ENCODE assay signal across 8 cellular contexts in the genomic region with DNA sequence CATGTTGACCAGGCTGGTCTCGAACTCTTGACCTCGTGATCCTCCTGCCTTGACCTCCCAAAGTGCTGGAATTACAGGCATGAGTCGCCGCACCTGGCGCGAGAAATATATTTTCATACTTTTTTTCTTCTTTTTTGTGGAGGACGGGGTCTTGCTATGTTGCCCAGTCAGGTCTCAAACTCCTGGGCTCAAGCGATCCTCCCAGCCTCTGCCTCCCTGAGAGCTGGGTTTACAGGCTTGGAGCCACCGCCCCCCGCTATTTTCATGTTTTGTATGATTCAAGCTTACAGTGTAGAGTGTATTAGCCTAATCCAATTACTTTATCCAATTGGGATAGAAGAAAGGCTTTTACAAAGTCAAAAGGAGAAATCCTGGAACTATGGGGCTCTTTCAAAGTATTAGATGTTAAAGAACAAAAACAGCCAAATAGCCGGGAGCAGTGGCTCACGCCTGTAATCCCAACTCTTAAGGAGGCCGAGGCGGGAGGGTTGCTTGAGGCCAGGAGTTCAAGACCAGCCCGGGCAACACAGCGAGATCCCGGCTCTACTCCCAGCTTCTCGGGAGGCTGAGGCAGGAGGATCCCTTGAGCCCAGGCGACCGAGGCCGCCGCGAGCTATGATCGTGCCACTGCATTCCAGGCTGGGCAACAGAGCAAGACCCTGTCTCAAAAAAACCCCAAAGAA. TPM values are rescaled to one million over a fixed set of nuclear protein-coding genes. Genes with fewer than 3 reads are reported as not detected.
A peak's percentile ranks its signal among the peaks of the same experiment; 100 is the strongest.
DNase-seq lines count a peak whose midpoint lies in the region; ATAC-seq and TF ChIP-seq lines count a peak whose summit lies in the region.

No MANE protein-coding gene starts in this region.

- H3K27ac Mint-ChIP-seq in activated naive CD4-positive, alpha-beta T cell treated with anti-CD3 and anti-CD28 coated beads, Interleukin-2, amount 10 ng/mL, durations not matched to agents 7 days and 5 days, result peak overlapping the region; percentile 97
- H3K27ac Mint-ChIP-seq in brain, result peak overlapping the region; percentile 88 to 98 (median 95)

- no peak for TF ChIP-seq EP300 in upper lobe of left lung (IDR thresholded peaks at IDR 0.05)

- H3K4me3 ChIP-seq in mucosa of rectum (ENCODE audit: low read length in 2 of 2), result peak overlapping the region; percentile 72 to 79
- H3K4me3 ChIP-seq in upper lobe of left lung, result peak overlapping the region in 3 of 4 donors; percentile 75 to 91 (median 82)
- H3K4me3 ChIP-seq in MG63, result no peak overlapping the region; the same call in 1 of the 2 replicates

- H3K27ac ChIP-seq in mucosa of rectum (ENCODE audit: low read depth in 2 of 2, low read length in 2 of 2) (peak overlapping the region; percentile 98 to 99), upper lobe of left lung (peak overlapping the region; percentile 96 to 100 (median 99))

- no peaks in the 10 kb centered on the region for H3K27me3 Mint-ChIP-seq in activated naive CD4-positive, alpha-beta T cell treated with anti-CD3 and anti-CD28 coated beads, Interleukin-2, amount 10 ng/mL, durations not matched to agents 7 days and 5 days
- peaks cover 5% of the 10 kb centered on the region for H3K27me3 Mint-ChIP-seq in brain

- H3K9ac ChIP-seq in mucosa of rectum (ENCODE audit: low read depth in 1 of 2, low read length in 2 of 2), result peak overlapping the region; percentile 87 to 99

- CTCF ChIA-PET in activated naive CD4-positive, alpha-beta T cell treated with anti-CD3 and anti-CD28 coated beads, Interleukin-2, amount 10 ng/mL, durations not matched to agents 7 days and 5 days (lab: Charles Lee), result no interaction called here

- no peak for TF ChIP-seq POLR2A in upper lobe of left lung (IDR thresholded peaks at IDR 0.05)

- peaks cover 64% of the 10 kb centered on the region for H3K4me1 Mint-ChIP-seq in activated naive CD4-positive, alpha-beta T cell treated with anti-CD3 and anti-CD28 coated beads, Interleukin-2, amount 10 ng/mL, durations not matched to agents 7 days and 5 days
- H3K4me1 Mint-ChIP-seq in brain, result peaks cover 63% of the 10 kb centered on the region

- no peaks in the 10 kb centered on the region for H3K36me3 ChIP-seq in mucosa of rectum (ENCODE audit: control insufficient read depth in 2 of 2, insufficient read depth in 2 of 2, low read length in 2 of 2)
- no peaks in the 10 kb centered on the region for H3K36me3 ChIP-seq in upper lobe of left lung
- no peaks in the 10 kb centered on the region for H3K36me3 ChIP-seq in MG63

- H3K27me3 ChIP-seq in mucosa of rectum (ENCODE audit: control insufficient read depth in 2 of 2, insufficient read depth in 2 of 2, low read length in 2 of 2), result no peaks in the 10 kb centered on the region
- no peaks in the 10 kb centered on the region for H3K27me3 ChIP-seq in upper lobe of left lung
- no peaks in the 10 kb centered on the region for H3K27me3 ChIP-seq in MG63

- peaks cover 19% of the 10 kb centered on the region for H3K36me3 Mint-ChIP-seq in activated naive CD4-positive, alpha-beta T cell treated with anti-CD3 and anti-CD28 coated beads, Interleukin-2, amount 10 ng/mL, durations not matched to agents 7 days and 5 days
- H3K36me3 Mint-ChIP-seq in brain, result peaks cover 14% of the 10 kb centered on the region

- H3K9me3 ChIP-seq in mucosa of rectum (ENCODE audit: control insufficient read depth in 2 of 2, low read length in 2 of 2) (no peaks in the 10 kb centered on the region), upper lobe of left lung (no peaks in the 10 kb centered on the region), MG63 (no peaks in the 10 kb centered on the region)

- 93 to 97% methylated on average over 24 of the region's 24 CpGs for WGBS in upper lobe of left lung, 2 donors

- no peaks in the 10 kb centered on the region for H3K9me3 Mint-ChIP-seq in activated naive CD4-positive, alpha-beta T cell treated with anti-CD3 and anti-CD28 coated beads, Interleukin-2, amount 10 ng/mL, durations not matched to agents 7 days and 5 days
- peaks cover 0 to 2% (median 0%) of the 10 kb centered on the region in 5 experiments for H3K9me3 Mint-ChIP-seq in brain

- H3K4me1 ChIP-seq in mucosa of rectum (ENCODE audit: control insufficient read depth in 2 of 2, insufficient read depth in 2 of 2, low read length in 2 of 2) (peaks cover 38 to 43% of the 10 kb centered on the region in 2 donors), upper lobe of left lung (peaks cover 39 to 61% (median 47%) of the 10 kb centered on the region in 4 donors)

- H3K4me3 Mint-ChIP-seq in activated naive CD4-positive, alpha-beta T cell treated with anti-CD3 and anti-CD28 coated beads, Interleukin-2, amount 10 ng/mL, durations not matched to agents 7 days and 5 days, result peak overlapping the region; percentile 84
- H3K4me3 Mint-ChIP-seq in brain, result peak overlapping the region; percentile 86 to 91 (median 87)

- TF ChIP-seq CTCF in brain (conservative IDR thresholded peaks at IDR 0.05) (no peak), upper lobe of left lung (IDR thresholded peaks at IDR 0.05) (no peak)

- DNase-seq in activated naive CD4-positive, alpha-beta T cell treated with anti-CD3 and anti-CD28 coated beads, Interleukin-2, amount 10 ng/mL, durations not matched to agents 7 days and 5 days, result no peak
- no peak for DNase-seq in activated naive CD4-positive, alpha-beta T cell treated with Interleukin-2 at 50 U/mL for 16 hours
- peak in 1 of 2 donors; percentile 84 for DNase-seq in upper lobe of left lung
- no peak for DNase-seq in effector CD4-positive, alpha-beta T cell
- no peak for DNase-seq in DMS79 (lab: John Stamatoyannopoulos, UW)
- DNase-seq in MG63, result no peak

- ATAC-seq in upper lobe of left lung (ENCODE audit: low FRiP score in 2 of 2), result no peak

RNA-seq across cellular contexts. Expression of gene MAP1LC3B, which starts 1.4 kb away (rescaled TPM):
- polyA plus RNA-seq in brain (ENCODE audit: insufficient read depth, low read depth, low replicate concordance), result 82.0 TPM
- total RNA-seq in upper lobe of left lung, result 10 to 100 TPM; 32.5 to 64.2 (median 54.2) TPM
- total RNA-seq in MG63 (2014; rRNA removed; shearing (Covaris generic); ENCODE audit: low replicate concordance), result 7.9 and 16.0 TPM in 2 replicates

RNA-seq across cellular contexts. Expression of gene FBXO31, which starts 7.2 kb away (rescaled TPM):
- 33.4 TPM for polyA plus RNA-seq in brain (ENCODE audit: insufficient read depth, low read depth, low replicate concordance)
- total RNA-seq in upper lobe of left lung, result 100 to 1,000 TPM in 1 of 6 donors, 10 to 100 TPM in 5; 15.9 to 103 (median 31.4) TPM
- total RNA-seq in MG63 (2014; rRNA removed; shearing (Covaris generic); ENCODE audit: low replicate concordance), result 12.6 and 33.4 TPM in 2 replicates
